22 cellular contexts compared by ENCODE assay signal in the genomic region with DNA sequence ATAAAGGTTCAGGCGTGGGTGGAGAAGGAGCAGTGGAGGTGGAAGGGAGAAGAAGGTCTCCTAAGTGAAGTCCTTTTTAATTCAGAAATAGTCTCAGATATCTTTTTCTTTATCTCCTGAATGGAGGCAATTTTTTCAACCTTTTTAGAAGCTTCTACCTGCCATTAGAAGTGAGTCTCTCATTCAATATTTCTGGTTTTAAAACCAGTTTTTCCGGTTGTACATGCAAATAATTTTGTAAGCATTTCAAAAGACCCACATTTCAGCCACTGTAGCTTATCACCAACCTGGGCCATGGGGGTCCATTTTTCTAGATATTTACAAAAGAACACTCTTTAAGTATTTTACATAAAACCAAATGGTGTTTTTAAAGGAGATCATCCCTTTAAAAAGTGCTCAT.
"Had no signal": no experiment of that assay in that cellular context is flagged by ENCODE, and none has a peak within 500 bp of the region (broad histone marks: within the 10 kb centered on the region; RNA-seq: fewer than 3 reads in every experiment).

No MANE protein-coding gene starts in this region.

- H3K4me3 Mint-ChIP-seq: activated CD4-positive, alpha-beta memory T cell treated with anti-CD3 and anti-CD28 coated beads, Interleukin-2, amount 10 ng/mL, durations not matched to agents 7 days and 5 days; activated CD4-positive, alpha-beta T cell treated with anti-CD3 and anti-CD28 coated beads for 36 hours; activated naive CD4-positive, alpha-beta T cell treated with anti-CD3 and anti-CD28 coated beads for 36 hours; activated naive CD8-positive, alpha-beta T cell; activated T-helper 17 cell treated with anti-CD3 and anti-CD28 coated beads, Interleukin-2, amount 50 U/mL, for 72 hours; T-cell had no signal

- H3K36me3 Mint-ChIP-seq: activated naive CD8-positive, alpha-beta T cell; T-cell had no signal

- DNase-seq: activated CD4-positive, alpha-beta memory T cell treated with anti-CD3 and anti-CD28 coated beads, Interleukin-2, amount 10 ng/mL, durations not matched to agents 7 days and 5 days; activated CD4-positive, alpha-beta T cell treated with anti-CD3 and anti-CD28 coated beads for 36 hours; activated CD4-positive, alpha-beta T cell treated with anti-CD3 and anti-CD28 coated beads, Interleukin-2, amount 50 U/mL, for 1 hour; activated gamma-delta T cell; activated naive CD4-positive, alpha-beta T cell treated with anti-CD3 and anti-CD28 coated beads for 36 hours; activated T-cell treated with anti-CD3 and anti-CD28 coated beads for 4 hours; activated T-cell treated with anti-CD3 and anti-CD28 coated beads, Interleukin-2, amount 50 U/mL, for 48 hours; brain microvascular endothelial cell; KG1; NCI-H1092; NCI-H1417; NCI-H1930; NCI-H446; NCI-H524; T-cell; T-helper 2 cell; T1000 had no signal

- H3K27me3 ChIP-seq: brain microvascular endothelial cell, cardiac muscle cell had no signal

- H3K27ac Mint-ChIP-seq: activated CD4-positive, alpha-beta memory T cell treated with anti-CD3 and anti-CD28 coated beads, Interleukin-2, amount 10 ng/mL, durations not matched to agents 7 days and 5 days; activated CD4-positive, alpha-beta T cell treated with anti-CD3 and anti-CD28 coated beads for 36 hours; activated naive CD4-positive, alpha-beta T cell treated with anti-CD3 and anti-CD28 coated beads for 36 hours; activated naive CD8-positive, alpha-beta T cell; activated T-helper 17 cell treated with anti-CD3 and anti-CD28 coated beads, Interleukin-2, amount 50 U/mL, for 72 hours; T-cell had no signal

- H3K4me3 ChIP-seq: cardiac muscle cell, PC-9 had no signal

- H3K27ac ChIP-seq: brain microvascular endothelial cell, cardiac muscle cell, PC-9, VCaP had no signal

- H3K4me1 Mint-ChIP-seq: activated CD4-positive, alpha-beta memory T cell treated with anti-CD3 and anti-CD28 coated beads, Interleukin-2, amount 10 ng/mL, durations not matched to agents 7 days and 5 days; activated CD4-positive, alpha-beta T cell treated with anti-CD3 and anti-CD28 coated beads for 36 hours; activated T-helper 17 cell treated with anti-CD3 and anti-CD28 coated beads, Interleukin-2, amount 50 U/mL, for 72 hours; T-cell had no signal

- ATAC-seq: activated CD4-positive, alpha-beta T cell treated with anti-CD3 and anti-CD28 coated beads for 36 hours; activated T-helper 17 cell treated with anti-CD3 and anti-CD28 coated beads, Interleukin-2, amount 50 U/mL, for 72 hours; T-cell had no signal

- H3K27me3 Mint-ChIP-seq: activated CD4-positive, alpha-beta memory T cell treated with anti-CD3 and anti-CD28 coated beads, Interleukin-2, amount 10 ng/mL, durations not matched to agents 7 days and 5 days; activated CD4-positive, alpha-beta T cell treated with anti-CD3 and anti-CD28 coated beads for 36 hours; activated naive CD8-positive, alpha-beta T cell; activated T-helper 17 cell treated with anti-CD3 and anti-CD28 coated beads, Interleukin-2, amount 50 U/mL, for 72 hours; T-cell had no signal

- H3K36me3 ChIP-seq: brain microvascular endothelial cell, cardiac muscle cell had no signal
